2 cellular contexts compared by ENCODE assay signal in the genomic region with DNA sequence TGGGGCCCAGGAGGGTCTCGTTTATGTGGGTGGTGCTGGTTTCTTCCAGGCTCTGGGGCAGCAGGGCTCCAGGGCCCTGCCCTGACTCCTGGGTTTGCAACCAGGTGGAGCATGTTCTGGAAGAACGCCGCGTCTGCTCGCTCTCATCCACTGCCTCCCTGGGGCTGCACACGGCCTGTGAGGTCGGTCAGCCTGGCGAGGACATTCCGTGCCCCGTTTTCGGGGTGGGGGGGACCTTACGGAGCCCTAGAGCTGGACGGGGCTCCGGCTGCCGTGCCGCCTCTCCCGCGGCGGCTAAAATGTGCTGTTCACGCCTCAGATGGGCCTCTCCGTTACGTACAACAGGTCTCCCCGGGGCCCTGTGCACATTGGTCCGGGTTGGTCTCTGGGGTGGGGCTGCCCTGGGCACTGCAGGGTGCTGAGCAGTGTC.
TF ChIP-seq lines count a peak whose summit lies in the region.

No MANE protein-coding gene starts in this region.

TF ChIP-seq in HEK293, 187 proteins besides CTCF, POLR2A, EP300 and RAD21:
- no peak for TF ChIP-seq ZNF350 (tag by site-specific recombination; IDR thresholded peaks at IDR 0.05)
- peak; percentile 83; the same call in 1 of the 2 replicates for TF ChIP-seq ZNF600 (tag by site-specific recombination; IDR thresholded peaks at IDR 0.05)
TF ChIP-seq in HEK293: peak in this region for 1.

TF ChIP-seq in H1, 55 proteins besides CTCF, POLR2A, EP300 and RAD21:
- no peak for TF ChIP-seq KDM5A (IDR thresholded peaks at IDR 0.05; ENCODE audit: low read length)
- no peak for TF ChIP-seq POLR2AphosphoS5 (IDR thresholded peaks at IDR 0.05; ENCODE audit: low read depth, low read length)
- TF ChIP-seq TCF12 (IDR thresholded peaks at IDR 0.05; ENCODE audit: low read depth, low read length) = no peak
- no peak for TF ChIP-seq TAF7 (optimal IDR thresholded peaks at IDR 0.05; ENCODE audit: borderline replicate concordance, low read depth, low read length)
- no peak for TF ChIP-seq MAX (IDR thresholded peaks at IDR 0.05)
- TF ChIP-seq FOSL1 (IDR thresholded peaks at IDR 0.05; ENCODE audit: insufficient read depth, low read depth, low read length) = no peak
- no peak for TF ChIP-seq CBX8 (IDR thresholded peaks at IDR 0.05; ENCODE audit: borderline replicate concordance, low read depth, low read length)
- TF ChIP-seq RFX5 (IDR thresholded peaks at IDR 0.05; ENCODE audit: borderline replicate concordance, low read depth, low read length) = no peak
- TF ChIP-seq, protein P1, sequence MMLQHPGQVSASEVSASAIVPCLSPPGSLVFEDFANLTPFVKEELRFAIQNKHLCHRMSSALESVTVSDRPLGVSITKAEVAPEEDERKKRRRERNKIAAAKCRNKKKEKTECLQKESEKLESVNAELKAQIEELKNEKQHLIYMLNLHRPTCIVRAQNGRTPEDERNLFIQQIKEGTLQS (IDR thresholded peaks at IDR 0.05; ENCODE audit: insufficient read depth, low read depth, low read length) = no peak
- TF ChIP-seq CHD2 (IDR thresholded peaks at IDR 0.05; ENCODE audit: low read length) = no peak
